In genomic region chr7:21916629-21917028, GRCh38 we compare ENCODE assay signal across 19 cellular contexts.
"Had no signal": no experiment of that assay in that cellular context is flagged by ENCODE, and none has a peak within 500 bp of the region (broad histone marks: within the 10 kb centered on the region; RNA-seq: fewer than 3 reads in every experiment).

No MANE protein-coding gene starts in this region.

- DNase-seq: activated CD4-positive, alpha-beta T cell treated with anti-CD3 and anti-CD28 coated beads, Interleukin-2, amount 10 ng/mL, durations not matched to agents 24 days and 14 days; activated CD8-positive, alpha-beta memory T cell treated with anti-CD3 and anti-CD28 coated beads, Interleukin-2, amount 10 ng/mL, durations not matched to agents 7 days and 5 days; activated CD8-positive, alpha-beta T cell treated with anti-CD3 and anti-CD28 coated beads for 36 hours; activated gamma-delta T cell treated with Interleukin-2 at 50 U/mL for 16 hours; foreskin fibroblast; left colon; naive B cell; posterior cingulate gyrus; sigmoid colon; stimulated activated CD4-positive, alpha-beta T cell treated with anti-CD3 and anti-CD28 coated beads, Interleukin-15, amount 100 ng/mL, for 24 hours; stomach had no signal

- H3K27ac Mint-ChIP-seq: activated CD4-positive, alpha-beta T cell treated with anti-CD3 and anti-CD28 coated beads, Interleukin-2, amount 10 ng/mL, durations not matched to agents 24 days and 14 days; activated CD8-positive, alpha-beta memory T cell treated with anti-CD3 and anti-CD28 coated beads, Interleukin-2, amount 10 ng/mL, durations not matched to agents 7 days and 5 days; activated CD8-positive, alpha-beta T cell treated with anti-CD3 and anti-CD28 coated beads for 36 hours; activated naive CD4-positive, alpha-beta T cell treated with anti-CD3 and anti-CD28 coated beads, Interleukin-2, amount 50 U/mL, for 24 hours; stimulated activated memory B cell treated with anti-CD40 and anti-IgM and Interleukin-4, amounts not matched to agents 10 μg/mL and 1 μg/mL and 100 μg/mL, for 72 hours; T-helper 1 cell treated with Interleukin-12 subunit alpha and Interleukin-12 subunit beta and Interleukin-4 antibody, amounts not matched to agents 30 μg/mL and 1 μg/mL, for 36 hours had no signal

- H3K4me3 ChIP-seq: sigmoid colon, smooth muscle cell, stomach, suprapubic skin, tibial nerve had no signal

- H3K4me1 Mint-ChIP-seq: activated CD4-positive, alpha-beta T cell treated with anti-CD3 and anti-CD28 coated beads, Interleukin-2, amount 10 ng/mL, durations not matched to agents 24 days and 14 days; activated CD8-positive, alpha-beta memory T cell treated with anti-CD3 and anti-CD28 coated beads, Interleukin-2, amount 10 ng/mL, durations not matched to agents 7 days and 5 days had no signal

- H3K9me3 Mint-ChIP-seq: activated CD4-positive, alpha-beta T cell treated with anti-CD3 and anti-CD28 coated beads, Interleukin-2, amount 10 ng/mL, durations not matched to agents 24 days and 14 days; activated CD8-positive, alpha-beta T cell treated with anti-CD3 and anti-CD28 coated beads for 36 hours; activated naive CD4-positive, alpha-beta T cell treated with anti-CD3 and anti-CD28 coated beads, Interleukin-2, amount 50 U/mL, for 24 hours; naive B cell; neural crest cell; stimulated activated memory B cell treated with anti-CD40 and anti-IgM and Interleukin-4, amounts not matched to agents 10 μg/mL and 1 μg/mL and 100 μg/mL, for 72 hours; T-helper 1 cell treated with Interleukin-12 subunit alpha and Interleukin-12 subunit beta and Interleukin-4 antibody, amounts not matched to agents 30 μg/mL and 1 μg/mL, for 36 hours had no signal

- H3K27ac ChIP-seq: epithelial cell of prostate, sigmoid colon, stomach, suprapubic skin, tibial nerve had no signal

- H3K27me3 ChIP-seq: sigmoid colon, stomach, suprapubic skin, tibial nerve had no signal

- H3K27me3 Mint-ChIP-seq: activated CD4-positive, alpha-beta T cell treated with anti-CD3 and anti-CD28 coated beads, Interleukin-2, amount 10 ng/mL, durations not matched to agents 24 days and 14 days; activated CD8-positive, alpha-beta memory T cell treated with anti-CD3 and anti-CD28 coated beads, Interleukin-2, amount 10 ng/mL, durations not matched to agents 7 days and 5 days; activated CD8-positive, alpha-beta T cell treated with anti-CD3 and anti-CD28 coated beads for 36 hours; activated naive CD4-positive, alpha-beta T cell treated with anti-CD3 and anti-CD28 coated beads, Interleukin-2, amount 50 U/mL, for 24 hours; naive B cell; stimulated activated memory B cell treated with anti-CD40 and anti-IgM and Interleukin-4, amounts not matched to agents 10 μg/mL and 1 μg/mL and 100 μg/mL, for 72 hours had no signal

- H3K4me1 ChIP-seq: tibial nerve had no signal

- H3K9me3 ChIP-seq: sigmoid colon, stomach, suprapubic skin, tibial nerve had no signal

- H3K4me3 Mint-ChIP-seq: activated CD4-positive, alpha-beta T cell treated with anti-CD3 and anti-CD28 coated beads, Interleukin-2, amount 10 ng/mL, durations not matched to agents 24 days and 14 days; activated CD8-positive, alpha-beta memory T cell treated with anti-CD3 and anti-CD28 coated beads, Interleukin-2, amount 10 ng/mL, durations not matched to agents 7 days and 5 days; activated CD8-positive, alpha-beta T cell treated with anti-CD3 and anti-CD28 coated beads for 36 hours; activated naive CD4-positive, alpha-beta T cell treated with anti-CD3 and anti-CD28 coated beads, Interleukin-2, amount 50 U/mL, for 24 hours; naive B cell; neural crest cell; stimulated activated memory B cell treated with anti-CD40 and anti-IgM and Interleukin-4, amounts not matched to agents 10 μg/mL and 1 μg/mL and 100 μg/mL, for 72 hours; T-helper 1 cell treated with Interleukin-12 subunit alpha and Interleukin-12 subunit beta and Interleukin-4 antibody, amounts not matched to agents 30 μg/mL and 1 μg/mL, for 36 hours had no signal
